Comparison of ENCODE assay signal across 22 cellular contexts in genomic region chr17:73533127-73533526, GRCh38.
DNase-seq lines count a peak whose midpoint lies in the region; TF ChIP-seq lines count a peak whose summit lies in the region.
"Had no signal": no experiment of that assay in that cellular context is flagged by ENCODE, and none has a peak within 500 bp of the region (broad histone marks: within the 10 kb centered on the region; RNA-seq: fewer than 3 reads in every experiment).

No MANE protein-coding gene starts in this region.

- no peak overlapping the region for H2BK5ac ChIP-seq in H9 (ENCODE audit: insufficient read length, low read length)

- no peaks in the 10 kb centered on the region for H3K79me1 ChIP-seq in H9 (ENCODE audit: insufficient read depth, low read depth, low read length, poor library complexity, severe bottlenecking)

- H3K27me3 Mint-ChIP-seq in H9 (ENCODE audit: low read depth): peaks cover 1% of the 10 kb centered on the region
- H3K27me3 Mint-ChIP-seq: activated naive CD8-positive, alpha-beta T cell treated with anti-CD3 and anti-CD28 coated beads, Interleukin-2, amount 50 U/mL, for 24 hours; memory B cell had no signal

- no peak overlapping the region for H3K27ac Mint-ChIP-seq in H9
- H3K27ac Mint-ChIP-seq: activated CD8-positive, alpha-beta memory T cell treated with anti-CD3 and anti-CD28 coated beads, Interleukin-2, amount 10 ng/mL, durations not matched to agents 7 days and 5 days; activated naive CD8-positive, alpha-beta T cell treated with anti-CD3 and anti-CD28 coated beads, Interleukin-2, amount 50 U/mL, for 24 hours; memory B cell had no signal

- H3K27me3 ChIP-seq in H9 (ENCODE audit: insufficient read depth, low read length) (no peaks in the 10 kb centered on the region), right atrium auricular region (no peaks in the 10 kb centered on the region)
- H3K27me3 ChIP-seq: cardiac muscle cell had no signal

- H3K9me3 Mint-ChIP-seq in H9: no peaks in the 10 kb centered on the region
- H3K9me3 Mint-ChIP-seq: activated naive CD8-positive, alpha-beta T cell treated with anti-CD3 and anti-CD28 coated beads, Interleukin-2, amount 50 U/mL, for 24 hours; nephron progenitor cell had no signal

- no peak overlapping the region for H3K9ac ChIP-seq in H9 (ENCODE audit: extremely low read depth, insufficient read length, low read length)

- H2AFZ ChIP-seq in H9 (ENCODE audit: low read length): no peak overlapping the region

- no peak overlapping the region for H3K4me2 ChIP-seq in H9 (ENCODE audit: insufficient read depth, insufficient read length, low read length)

- peaks cover 29 to 59% of the 10 kb centered on the region in 2 experiments for H3K4me1 Mint-ChIP-seq in H9
- H3K4me1 Mint-ChIP-seq: activated CD8-positive, alpha-beta memory T cell treated with anti-CD3 and anti-CD28 coated beads, Interleukin-2, amount 10 ng/mL, durations not matched to agents 7 days and 5 days had no signal

- no peak overlapping the region for H3K4me3 Mint-ChIP-seq in H9
- H3K4me3 Mint-ChIP-seq: activated CD8-positive, alpha-beta memory T cell treated with anti-CD3 and anti-CD28 coated beads, Interleukin-2, amount 10 ng/mL, durations not matched to agents 7 days and 5 days; activated naive CD8-positive, alpha-beta T cell treated with anti-CD3 and anti-CD28 coated beads, Interleukin-2, amount 50 U/mL, for 24 hours; memory B cell had no signal

- no peak overlapping the region for H2BK12ac ChIP-seq in H9 (ENCODE audit: insufficient read length, low read depth, low read length)

- DNase-seq in H9 (no peak), caudate nucleus (lab: John Stamatoyannopoulos, UW) (peak in 48 of 61 donors; percentile 7 to 95 (median 34)), right atrium auricular region (ENCODE audit: low spot score) (peak; percentile 65), pons (ENCODE audit: low spot score) (peak; percentile 25), DMS 273 treated with DMSO at 0.1 percent for 48 hours (lab: John Stamatoyannopoulos, UW) (no peak), NCI-H2107 (lab: John Stamatoyannopoulos, UW) (no peak)
- DNase-seq in activated CD8-positive, alpha-beta memory T cell treated with anti-CD3 and anti-CD28 coated beads for 24 hours: no peak
- no peak for DNase-seq in activated T-cell treated with anti-CD3 and anti-CD28 coated beads, Interleukin-2, amount 50 U/mL, for 48 hours
- DNase-seq: activated CD4-positive, alpha-beta T cell treated with anti-CD3 and anti-CD28 coated beads for 1 hour; activated CD8-positive, alpha-beta memory T cell treated with anti-CD3 and anti-CD28 coated beads, Interleukin-2, amount 10 ng/mL, durations not matched to agents 7 days and 5 days; activated naive CD8-positive, alpha-beta T cell treated with anti-CD3 and anti-CD28 coated beads, Interleukin-2, amount 50 U/mL, for 24 hours; Caco-2; effector memory CD4-positive, alpha-beta T cell; EL; glutamatergic neuron; H7; MV-4-11; nephron progenitor cell had no signal

- no peak overlapping the region for H3K23ac ChIP-seq in H9 (ENCODE audit: insufficient read length, low read depth, low read length)

- H3K23me2 ChIP-seq in H9 (ENCODE audit: insufficient read length, low read depth, low read length, poor library complexity, severe bottlenecking): no peaks in the 10 kb centered on the region

- H2BK20ac ChIP-seq in H9 (ENCODE audit: low read depth, low read length, poor library complexity, severe bottlenecking): no peak overlapping the region

- H3K36me3 Mint-ChIP-seq in H9 (ENCODE audit: insufficient read depth in 1 of 3, low read depth in 3 of 3): no peaks in the 10 kb centered on the region
- H3K36me3 Mint-ChIP-seq: activated CD8-positive, alpha-beta memory T cell treated with anti-CD3 and anti-CD28 coated beads, Interleukin-2, amount 10 ng/mL, durations not matched to agents 7 days and 5 days had no signal

- H3K4ac ChIP-seq in H9 (ENCODE audit: low read depth, low read length): no peak overlapping the region

- H3K4me3 ChIP-seq in right atrium auricular region: no peak overlapping the region
- H3K4me3 ChIP-seq: cardiac muscle cell, SJSA1 had no signal

- H2BK120ac ChIP-seq in H9 (ENCODE audit: low read depth, low read length, poor library complexity, severe bottlenecking): no peak overlapping the region

- H4K5ac ChIP-seq in H9 (ENCODE audit: insufficient read length, low read depth, low read length): no peak overlapping the region

- no peak overlapping the region for H4K8ac ChIP-seq in H9 (replicated peaks; ENCODE audit: insufficient read length, low read depth, low read length)

- no peak overlapping the region for H3K27ac ChIP-seq in H9 (ENCODE audit: insufficient read length, low read depth, low read length)
- H3K27ac ChIP-seq in caudate nucleus (ENCODE audit: low read depth, low read length): no peak overlapping the region
- peak overlapping the region in 1 of 2 donors; percentile 17 for H3K27ac ChIP-seq in right atrium auricular region
- H3K27ac ChIP-seq: HL-60, SJSA1 had no signal

- H3K56ac ChIP-seq in H9 (ENCODE audit: insufficient read length, low read depth, low read length): no peak overlapping the region

- H3K4me1 ChIP-seq in H9 (ENCODE audit: insufficient read depth, low read length): peaks cover 4% of the 10 kb centered on the region; the same call in 1 of the 2 replicates
- peaks cover 0 to 16% of the 10 kb centered on the region in 2 donors for H3K4me1 ChIP-seq in right atrium auricular region
- H3K4me1 ChIP-seq: Caco-2, SJSA1 had no signal

- H4K20me1 ChIP-seq in H9 (ENCODE audit: control insufficient read depth, insufficient read depth, insufficient read length): no peaks in the 10 kb centered on the region

- no peaks in the 10 kb centered on the region for H3K79me2 ChIP-seq in H9 (ENCODE audit: insufficient read depth, low read length)

- peak overlapping the region; percentile 12; the same call in 1 of the 2 replicates for H3K14ac ChIP-seq in H9 (ENCODE audit: insufficient read depth, low read length)

- no CpG with 5 or more reads among the region's 13 CpGs for WGBS in H9 (ENCODE audit: extremely low coverage, insufficient read length, low lambda C conversion rate)

- H3K9me3 ChIP-seq in H9 (ENCODE audit: control insufficient read depth, low read depth, low read length) (no peaks in the 10 kb centered on the region), right atrium auricular region (no peaks in the 10 kb centered on the region)
- H3K9me3 ChIP-seq: Caco-2, SJSA1 had no signal

- H2BK15ac ChIP-seq in H9 (ENCODE audit: low read depth, low read length): no peak overlapping the region

- no peak overlapping the region for H2AK5ac ChIP-seq in H9 (ENCODE audit: insufficient read length, low read length)

- TF ChIP-seq CTCF in H9 (conservative IDR thresholded peaks at IDR 0.05): no peak
- no peak for TF ChIP-seq CTCF in right atrium auricular region (IDR thresholded peaks at IDR 0.05)

- H4K91ac ChIP-seq in H9 (ENCODE audit: insufficient read length, low read depth, low read length): no peak overlapping the region

- H3K36me3 ChIP-seq in right atrium auricular region: no peaks in the 10 kb centered on the region
- H3K36me3 ChIP-seq: cardiac muscle cell, SJSA1 had no signal

- no peak overlapping the region for H3K18ac ChIP-seq in H9 (ENCODE audit: insufficient read length, low read depth, low read length)

- no peak overlapping the region for H3T11ph ChIP-seq in H9 (ENCODE audit: low read length)

Comparison
In these comparisons a context has a peak if more than half of its experiments do, and no peak if none do; other contexts are left out.
1. DNase-seq: peak in caudate nucleus (48 of 61), right atrium auricular region (single experiment) and pons (single experiment); none in H9 (single experiment), activated CD8-positive, alpha-beta memory T cell treated with anti-CD3 and anti-CD28 coated beads for 24 hours (single experiment), DMS 273 treated with DMSO at 0.1 percent for 48 hours (single experiment), NCI-H2107 (single experiment) and activated T-cell treated with anti-CD3 and anti-CD28 coated beads, Interleukin-2, amount 50 U/mL, for 48 hours (0 of 2).